In the genomic region with DNA sequence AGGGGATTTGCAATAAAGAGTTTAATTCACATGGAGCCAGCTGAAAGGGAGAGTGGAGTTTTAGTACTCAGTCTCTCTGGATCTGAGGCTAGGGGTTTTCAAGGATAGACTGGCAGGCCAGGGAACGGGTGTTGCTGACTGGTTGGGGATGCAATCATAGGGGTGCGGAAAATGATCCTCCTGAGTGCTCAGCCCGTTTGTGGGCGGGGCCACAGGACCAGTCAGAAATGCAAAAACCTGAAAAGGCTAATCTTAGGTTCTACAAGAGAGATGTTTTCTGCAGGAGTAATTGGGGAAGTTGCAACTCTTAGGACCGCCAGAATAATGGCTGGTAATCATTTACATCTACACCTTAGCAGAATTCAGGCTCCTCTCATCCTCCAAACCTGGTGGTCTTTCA, we compare ENCODE assay signal across 18 cellular contexts. TPM values are rescaled to one million over a fixed set of nuclear protein-coding genes. Genes with fewer than 3 reads are reported as not detected.
DNase-seq lines count a peak whose midpoint lies in the region; TF ChIP-seq lines count a peak whose summit lies in the region.
"Had no signal": no experiment of that assay in that cellular context is flagged by ENCODE, and none has a peak within 500 bp of the region (broad histone marks: within the 10 kb centered on the region; RNA-seq: fewer than 3 reads in every experiment).

No MANE protein-coding gene starts in this region.

- no peaks in the 10 kb centered on the region for H3K27me3 Mint-ChIP-seq in activated CD4-positive, alpha-beta T cell treated with anti-CD3 and anti-CD28 coated beads, Interleukin-2, amount 10 ng/mL, durations not matched to agents 7 days and 5 days
- no peaks in the 10 kb centered on the region for H3K27me3 Mint-ChIP-seq in osteocyte (ENCODE audit: unreplicated experiment)
- H3K27me3 Mint-ChIP-seq: effector memory CD8-positive, alpha-beta T cell had no signal

- no peak for TF ChIP-seq POLR2A in NB4 (IDR thresholded peaks at IDR 0.05; ENCODE audit: extremely low read depth, insufficient read length)
- no peak for TF ChIP-seq POLR2A in esophagus squamous epithelium (IDR thresholded peaks at IDR 0.05)
- no peak for TF ChIP-seq POLR2A in vagina (IDR thresholded peaks at IDR 0.05)

- TF ChIP-seq CTCF in NB4 (IDR thresholded peaks at IDR 0.05; ENCODE audit: low read depth, low read length), result no peak
- no peak for TF ChIP-seq CTCF in dorsolateral prefrontal cortex (IDR thresholded peaks at IDR 0.05 in 54 of 56, conservative IDR thresholded peaks at IDR 0.05 in 2 of 56; ENCODE audit: low read depth in 1 of 56, partially characterized antibody in 56 of 56)
- TF ChIP-seq CTCF in osteocyte (IDR thresholded peaks at IDR 0.05), result no peak
- no peak for TF ChIP-seq CTCF in esophagus squamous epithelium (IDR thresholded peaks at IDR 0.05)
- no peak for TF ChIP-seq CTCF in vagina (IDR thresholded peaks at IDR 0.05)

- POLR2A ChIA-PET in activated CD4-positive, alpha-beta T cell treated with anti-CD3 and anti-CD28 coated beads, Interleukin-2, amount 10 ng/mL, durations not matched to agents 7 days and 5 days (lab: Charles Lee), result no interaction called here

- H3K9me3 ChIP-seq in esophagus squamous epithelium (no peaks in the 10 kb centered on the region), vagina (no peaks in the 10 kb centered on the region)
- H3K9me3 ChIP-seq: BE2C, neutrophil had no signal

- 77 to 85% methylated on average over 5 of the region's 5 CpGs for WGBS in esophagus squamous epithelium, 2 donors

- H3K4me1 ChIP-seq in esophagus squamous epithelium (peaks cover 13 to 49% (median 16%) of the 10 kb centered on the region in 3 donors), vagina (peaks cover 40% of the 10 kb centered on the region)
- H3K4me1 ChIP-seq: BE2C had no signal

- intact Hi-C loops in dorsolateral prefrontal cortex (cut with DNase I) (no loop called here), esophagus squamous epithelium (cut with DNase I) (no loop called here), vagina (cut with DNase I) (no loop called here)

- no peak for DNase-seq in activated CD4-positive, alpha-beta T cell treated with anti-CD3 and anti-CD28 coated beads, Interleukin-2, amount 10 ng/mL, durations not matched to agents 7 days and 5 days
- no peak for DNase-seq in activated CD4-positive, alpha-beta T cell treated with anti-CD3 and anti-CD28 coated beads for 1 hour
- peak; percentile 14 for DNase-seq in NB4 (ENCODE audit: low read depth)
- no peak for DNase-seq in dorsolateral prefrontal cortex
- DNase-seq in osteocyte (ENCODE audit: extremely low spot score, unreplicated experiment), result peak; percentile 42
- no peak for DNase-seq in NCI-H1436 treated with DMSO at 0.1 percent for 48 hours (lab: John Stamatoyannopoulos, UW)
- no peak for DNase-seq in esophagus squamous epithelium (lab: John Stamatoyannopoulos, UW)
- DNase-seq in vagina (ENCODE audit: extremely low spot score in 2 of 2), result no peak
- DNase-seq: 8988T; activated CD4-positive, alpha-beta T cell treated with anti-CD3 and anti-CD28 coated beads, Interleukin-2, amount 50 U/mL, for 1 hour; activated naive CD4-positive, alpha-beta T cell treated with anti-CD3 and anti-CD28 coated beads for 36 hours; BE2C; effector memory CD8-positive, alpha-beta T cell; left colon; NCI-H2171 treated with DMSO at 0.1 percent for 48 hours; NCI-H526 treated with DMSO at 0.1 percent for 48 hours; Right ventricle myocardium superior had no signal

- H3K27me3 ChIP-seq in dorsolateral prefrontal cortex (no peaks in the 10 kb centered on the region), esophagus squamous epithelium (no peaks in the 10 kb centered on the region), vagina (no peaks in the 10 kb centered on the region)
- H3K27me3 ChIP-seq: BE2C, neutrophil had no signal

- H3K36me3 ChIP-seq in esophagus squamous epithelium, result peaks cover 0 to 23% (median 1%) of the 10 kb centered on the region in 3 donors
- H3K36me3 ChIP-seq in vagina, result peaks cover 0 to 20% of the 10 kb centered on the region in 2 donors
- H3K36me3 ChIP-seq: BE2C had no signal

- peaks cover 9% of the 10 kb centered on the region for H3K9me3 Mint-ChIP-seq in activated CD4-positive, alpha-beta T cell treated with anti-CD3 and anti-CD28 coated beads, Interleukin-2, amount 10 ng/mL, durations not matched to agents 7 days and 5 days
- H3K9me3 Mint-ChIP-seq in osteocyte (ENCODE audit: unreplicated experiment), result no peaks in the 10 kb centered on the region
- H3K9me3 Mint-ChIP-seq: effector memory CD8-positive, alpha-beta T cell had no signal

- peak overlapping the region in 35 of 59 donors; percentile 11 to 100 (median 92) for H3K27ac ChIP-seq in dorsolateral prefrontal cortex
- no peak overlapping the region for H3K27ac ChIP-seq in esophagus squamous epithelium
- H3K27ac ChIP-seq in vagina, result no peak overlapping the region
- H3K27ac ChIP-seq: neutrophil had no signal

- CTCF ChIA-PET in activated CD4-positive, alpha-beta T cell treated with anti-CD3 and anti-CD28 coated beads, Interleukin-2, amount 10 ng/mL, durations not matched to agents 7 days and 5 days (lab: Charles Lee), result no interaction called here

- peaks cover 10% of the 10 kb centered on the region for H3K36me3 Mint-ChIP-seq in activated CD4-positive, alpha-beta T cell treated with anti-CD3 and anti-CD28 coated beads, Interleukin-2, amount 10 ng/mL, durations not matched to agents 7 days and 5 days (ENCODE audit: low read depth)
- peaks cover 4% of the 10 kb centered on the region for H3K36me3 Mint-ChIP-seq in osteocyte (ENCODE audit: unreplicated experiment)

- H3K4me3 Mint-ChIP-seq in activated CD4-positive, alpha-beta T cell treated with anti-CD3 and anti-CD28 coated beads, Interleukin-2, amount 10 ng/mL, durations not matched to agents 7 days and 5 days, result peak overlapping the region; percentile 12
- no peak overlapping the region for H3K4me3 Mint-ChIP-seq in osteocyte (ENCODE audit: unreplicated experiment)
- H3K4me3 Mint-ChIP-seq: activated naive CD4-positive, alpha-beta T cell treated with anti-CD3 and anti-CD28 coated beads for 36 hours had no signal

- H3K4me3 ChIP-seq in NB4 (ENCODE audit: low read depth, low read length) (no peak overlapping the region), dorsolateral prefrontal cortex (peak overlapping the region in 2 of 59 donors; percentile 89 to 96), esophagus squamous epithelium (no peak overlapping the region), vagina (no peak overlapping the region)

- no peak overlapping the region for H3K27ac Mint-ChIP-seq in activated CD4-positive, alpha-beta T cell treated with anti-CD3 and anti-CD28 coated beads, Interleukin-2, amount 10 ng/mL, durations not matched to agents 7 days and 5 days
- H3K27ac Mint-ChIP-seq in osteocyte (ENCODE audit: unreplicated experiment), result no peak overlapping the region
- H3K27ac Mint-ChIP-seq: activated naive CD4-positive, alpha-beta T cell treated with anti-CD3 and anti-CD28 coated beads for 36 hours had no signal

- H3K4me1 Mint-ChIP-seq in activated CD4-positive, alpha-beta T cell treated with anti-CD3 and anti-CD28 coated beads, Interleukin-2, amount 10 ng/mL, durations not matched to agents 7 days and 5 days, result peaks cover 35% of the 10 kb centered on the region
- peaks cover 22% of the 10 kb centered on the region for H3K4me1 Mint-ChIP-seq in osteocyte (ENCODE audit: unreplicated experiment)

RNA-seq across cellular contexts. Expression of gene NFU1, which starts 2.5 kb away (rescaled TPM):
- total RNA-seq in activated CD4-positive, alpha-beta T cell treated with anti-CD3 and anti-CD28 coated beads, Interleukin-2, amount 10 ng/mL, durations not matched to agents 7 days and 5 days, result 10 to 100 TPM; 16.1 to 16.4 TPM
- total RNA-seq in dorsolateral prefrontal cortex, result 10 to 100 TPM; 27.9 to 60.5 (median 41.9) TPM
- 41.3 and 41.4 TPM in 2 replicates for total RNA-seq in osteocyte
- 10 to 100 TPM; 17.4 to 26.2 (median 23.5) TPM for total RNA-seq in esophagus squamous epithelium
- total RNA-seq in vagina, result 64.8 TPM

RNA-seq across cellular contexts. Expression of gene GFPT1, which starts 47.7 kb away (rescaled TPM):
- 10 to 100 TPM; 16.6 to 17.2 TPM for total RNA-seq in activated CD4-positive, alpha-beta T cell treated with anti-CD3 and anti-CD28 coated beads, Interleukin-2, amount 10 ng/mL, durations not matched to agents 7 days and 5 days
- total RNA-seq in dorsolateral prefrontal cortex (10 to 100 TPM; 18.0 to 44.5 (median 31.9) TPM), osteocyte (48.3 and 59.3 TPM in 2 replicates), esophagus squamous epithelium (10 to 100 TPM; 13.9 to 25.8 (median 19.5) TPM), vagina (17.9 TPM)

Comparison
In these comparisons a context has a peak if more than half of its experiments do, and no peak if none do; other contexts are left out.
1. DNase-seq: peak in NB4 (single experiment) and osteocyte (single experiment); none in activated CD4-positive, alpha-beta T cell treated with anti-CD3 and anti-CD28 coated beads, Interleukin-2, amount 10 ng/mL, durations not matched to agents 7 days and 5 days (single experiment), activated CD4-positive, alpha-beta T cell treated with anti-CD3 and anti-CD28 coated beads for 1 hour (single experiment), dorsolateral prefrontal cortex (0 of 10), NCI-H1436 treated with DMSO at 0.1 percent for 48 hours (single experiment), esophagus squamous epithelium (single experiment) and vagina (0 of 2).
2. H3K27ac ChIP-seq: peak in dorsolateral prefrontal cortex (35 of 59); none in esophagus squamous epithelium (0 of 4) and vagina (single experiment).